14 cellular contexts compared by ENCODE assay signal in the genomic region with DNA sequence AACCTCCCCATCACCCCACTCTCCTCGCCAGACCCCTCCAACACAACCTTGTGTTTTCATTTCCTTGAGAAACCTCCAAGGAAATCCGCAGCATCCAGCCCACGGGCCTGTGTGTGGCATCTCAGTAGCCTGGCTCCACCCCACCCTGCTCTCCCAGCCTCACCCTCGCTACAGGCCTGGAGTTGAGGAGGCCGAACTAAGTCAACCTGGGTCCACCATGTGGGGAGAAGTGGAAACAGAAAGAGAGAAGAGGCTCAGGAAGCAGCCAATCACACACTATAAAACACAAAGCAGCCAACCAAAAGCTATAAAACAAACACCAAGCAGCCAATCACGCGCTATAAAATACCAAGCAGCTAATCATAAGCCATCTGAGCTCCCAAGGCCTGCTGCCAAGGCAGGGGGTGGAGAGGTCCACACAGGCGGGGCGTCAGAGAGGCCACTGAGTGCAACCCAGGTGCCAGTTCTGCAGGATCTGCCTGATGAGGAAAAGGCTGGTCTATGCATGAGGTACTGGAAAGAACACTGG.
A peak's percentile ranks its signal among the peaks of the same experiment; 100 is the strongest.
DNase-seq lines count a peak whose midpoint lies in the region; ATAC-seq, FAIRE-seq and TF ChIP-seq lines count a peak whose summit lies in the region.
"Had no signal": no experiment of that assay in that cellular context is flagged by ENCODE, and none has a peak within 500 bp of the region (broad histone marks: within the 10 kb centered on the region; RNA-seq: fewer than 3 reads in every experiment).

No MANE protein-coding gene starts in this region.

- peaks cover 25% of the 10 kb centered on the region for H3K4me1 ChIP-seq in cardiac muscle cell (ENCODE audit: low read depth)
- peaks cover 0 to 4% (median 0%) of the 10 kb centered on the region in 4 experiments; a peak in 3 of 7 replicates for H3K4me1 ChIP-seq in H1 (replicated peaks in 1 of 4; ENCODE audit: control insufficient read depth in 3 of 4, insufficient read depth in 4 of 4, low read length in 3 of 4)
- peaks cover 70% of the 10 kb centered on the region for H3K4me1 ChIP-seq in HepG2 (ENCODE audit: insufficient read depth, low read length)
- peaks cover 14 to 28% of the 10 kb centered on the region in 2 donors for H3K4me1 ChIP-seq in thyroid gland

- POLR2A ChIA-PET in H1 (lab: Charles Lee; ENCODE audit: partially characterized antibody) (interaction anchor here (0.7 kb wide), 1 partner anchor 242 kb away, joined by 3 read pairs; no protein-coding TSS in a partner anchor), HepG2 (lab: Yijun Ruan, JAX) (interaction anchor here (1.4 kb wide), 1 partner anchor 126 kb away, joined by 3 read pairs; the partner anchor contains the start of gene PEX26)

- no peak overlapping the region for H3K56ac ChIP-seq in H1 (replicated peaks; ENCODE audit: insufficient read length, low read depth, low read length)

- no peak overlapping the region; the same call in 1 of the 2 replicates for H2AK5ac ChIP-seq in H1 (ENCODE audit: low read depth, low read length)

- no peaks in the 10 kb centered on the region for H3K23me2 ChIP-seq in H1 (ENCODE audit: low read depth, low read length)

- peaks cover 22% of the 10 kb centered on the region for H3K79me1 ChIP-seq in H1 (ENCODE audit: low read depth, low read length)

- no peaks in the 10 kb centered on the region for H3K9me3 ChIP-seq in cardiac muscle cell (ENCODE audit: low read depth)
- H3K9me3 ChIP-seq in H1 (ENCODE audit: insufficient read depth in 2 of 2, low read depth in 1 of 2, low read length in 1 of 2) = no peaks in the 10 kb centered on the region
- no peaks in the 10 kb centered on the region for H3K9me3 ChIP-seq in HepG2 (ENCODE audit: low read length)
- no peaks in the 10 kb centered on the region for H3K9me3 ChIP-seq in thyroid gland
- H3K9me3 ChIP-seq: esophagus squamous epithelium had no signal

- in situ Hi-C loops in HepG2 (cut with HindIII; ENCODE audit: extremely low pct_ligation_motif_present, low pct_unique_long_range_greater_than_20kb) = no loop called here

- no peak overlapping the region for H2BK12ac ChIP-seq in H1 (ENCODE audit: low read depth, low read length)

- TF ChIP-seq CTCF in cardiac muscle cell (IDR thresholded peaks at IDR 0.05; ENCODE audit: low read depth, low read length) = no peak
- TF ChIP-seq CTCF in H1 (IDR thresholded peaks at IDR 0.05; ENCODE audit: control extremely low read depth in 1 of 3, insufficient read depth in 1 of 3, low read depth in 1 of 3, low read length in 3 of 3) = no peak
- TF ChIP-seq CTCF in HepG2 (CRISPR knock-in tag; IDR thresholded peaks at IDR 0.05) = no peak
- peak in 2 of 6 experiments; percentile 12 to 28 for TF ChIP-seq CTCF in thyroid gland (IDR thresholded peaks at IDR 0.05)
- no peak for TF ChIP-seq CTCF in GM20000 (IDR thresholded peaks at IDR 0.05; ENCODE audit: extremely low read depth, missing control alignments)

- no peak overlapping the region for H4K5ac ChIP-seq in H1 (ENCODE audit: insufficient read length, low read depth, low read length)

- no peak overlapping the region for H4K91ac ChIP-seq in H1 (replicated peaks; ENCODE audit: insufficient read length, low read length)

- TF ChIP-seq POLR2A in H1 (IDR thresholded peaks at IDR 0.05; ENCODE audit: control extremely low read depth in 1 of 2, low read depth in 2 of 2, low read length in 2 of 2) = no peak
- no peak for TF ChIP-seq POLR2A in HepG2 (IDR thresholded peaks at IDR 0.05; ENCODE audit: insufficient read depth in 1 of 2, low read depth in 2 of 2, low read length in 2 of 2)
- TF ChIP-seq POLR2A in thyroid gland (IDR thresholded peaks at IDR 0.05) = no peak

- H3K36me3 ChIP-seq in cardiac muscle cell (no peaks in the 10 kb centered on the region), H1 (ENCODE audit: control insufficient read depth in 2 of 4, insufficient read depth in 4 of 4, low read length in 3 of 4) (no peaks in the 10 kb centered on the region), HepG2 (replicated peaks in 1 of 2; ENCODE audit: control insufficient read depth in 1 of 2, insufficient read depth in 2 of 2, low read length in 2 of 2) (peaks cover 0 to 3% of the 10 kb centered on the region in 2 experiments; a peak in 1 of 5 replicates), thyroid gland (no peaks in the 10 kb centered on the region)
- H3K36me3 ChIP-seq: esophagus squamous epithelium had no signal

- peak overlapping the region; percentile 7; the same call in 1 of the 2 replicates for H4K8ac ChIP-seq in H1 (ENCODE audit: extremely low read depth, insufficient read depth, low read length)

- no peak overlapping the region for H3K4me2 ChIP-seq in H1 (ENCODE audit: insufficient read depth in 1 of 2, low read depth in 2 of 2, low read length in 2 of 2)
- peak overlapping the region; percentile 41; the same call in 1 of the 2 replicates for H3K4me2 ChIP-seq in HepG2 (ENCODE audit: low read depth, low read length)

- no peaks in the 10 kb centered on the region for H3K27me3 ChIP-seq in cardiac muscle cell
- no peaks in the 10 kb centered on the region for H3K27me3 ChIP-seq in H1 (replicated peaks in 1 of 4; ENCODE audit: control insufficient read depth in 3 of 4, extremely low read depth in 1 of 4, insufficient read depth in 3 of 4, low read length in 3 of 4)
- H3K27me3 ChIP-seq in HepG2 (ENCODE audit: control insufficient read depth in 1 of 2, insufficient read depth in 2 of 2, low read length in 2 of 2) = no peaks in the 10 kb centered on the region
- no peaks in the 10 kb centered on the region for H3K27me3 ChIP-seq in thyroid gland
- H3K27me3 ChIP-seq: esophagus squamous epithelium had no signal

- no peak overlapping the region for H3K23ac ChIP-seq in H1 (ENCODE audit: insufficient read length)

- H3K79me2 ChIP-seq in H1 (ENCODE audit: control insufficient read depth in 1 of 2, insufficient read depth in 2 of 2, low read length in 2 of 2) (peaks cover 3 to 54% of the 10 kb centered on the region in 2 experiments; a peak in 2 of 4 replicates), HepG2 (ENCODE audit: insufficient read depth, low read length) (peaks cover 65% of the 10 kb centered on the region)

- FAIRE-seq in H1 (lab: Jason Lieb, UNC) (no peak), HepG2 (lab: Jason Lieb, UNC) (no peak)
- FAIRE-seq: GM19239 had no signal

- H2BK120ac ChIP-seq in H1 (replicated peaks; ENCODE audit: low read depth, low read length) = no peak overlapping the region

- TF ChIP-seq RAD21 in H1 (IDR thresholded peaks at IDR 0.05 in 1 of 2, conservative IDR thresholded peaks at IDR 0.05 in 1 of 2; ENCODE audit: low read depth in 2 of 2, low read length in 2 of 2) (no peak), HepG2 (CRISPR knock-in tag; IDR thresholded peaks at IDR 0.05) (no peak)

- H2BK15ac ChIP-seq in H1 (ENCODE audit: low read length) = no peak overlapping the region

- 89% methylated on average over 9 of the region's 9 CpGs; no CpG with 5 or more reads in 1 of the 2 experiments for WGBS in H1 (ENCODE audit: extremely low coverage in 1 of 2, insufficient coverage in 1 of 2, insufficient read length in 1 of 2, insufficient replicate concordance in 2 of 2, low coverage in 1 of 2, low lambda C conversion rate in 2 of 2, missing lambda C conversion rate in 1 of 2), 2 experiments
- WGBS in HepG2 (ENCODE audit: low lambda C conversion rate) = 90% methylated on average over 9 of the region's 9 CpGs
- 57 to 72% methylated on average over 9 of the region's 9 CpGs for WGBS in thyroid gland, 2 donors

- no peak; the same call in 1 of the 3 replicates for ATAC-seq in HepG2
- no peak for ATAC-seq in GM18867 (IDR thresholded peaks at IDR 0.05; ENCODE audit: unreplicated experiment)

- no peak for TF ChIP-seq EP300 in H1 (IDR thresholded peaks at IDR 0.05; ENCODE audit: borderline replicate concordance in 1 of 2, low read depth in 2 of 2, low read length in 2 of 2)
- TF ChIP-seq EP300 in HepG2 (IDR thresholded peaks at IDR 0.05; ENCODE audit: low read depth in 2 of 2, low read length in 2 of 2) = no peak
- TF ChIP-seq EP300 in HepG2 (CRISPR knock-in tag; IDR thresholded peaks at IDR 0.05; ENCODE audit: borderline replicate concordance) = no peak

- H3K4ac ChIP-seq in H1 (replicated peaks; ENCODE audit: insufficient read length, low read depth, low read length) = no peak overlapping the region

- BruUV-seq in HepG2 (replicated peaks; lab: Mats Ljungman, UMichigan) = no TSS peak

- CTCF ChIA-PET in H1 (lab: Charles Lee; ENCODE audit: partially characterized antibody) (no interaction called here), HepG2 (lab: Yijun Ruan, JAX; ENCODE audit: low intra/inter-chr PET ratio, low total read pairs) (no interaction called here)

- H4K20me1 ChIP-seq in H1 (replicated peaks in 1 of 2; ENCODE audit: control insufficient read depth in 1 of 2, insufficient read depth in 2 of 2, low read length in 2 of 2) (peaks cover 0 to 16% of the 10 kb centered on the region in 2 experiments), HepG2 (ENCODE audit: insufficient read depth, low read length) (no peaks in the 10 kb centered on the region)

- H3K27ac ChIP-seq in cardiac muscle cell (peak overlapping the region; percentile 54), H1 (ENCODE audit: low read depth, low read length) (no peak overlapping the region), HepG2 (ENCODE audit: extremely low read length, insufficient read depth, low read length) (peak overlapping the region; percentile 37), thyroid gland (peak overlapping the region; percentile 4 to 21 (median 4))
- H3K27ac ChIP-seq: esophagus squamous epithelium had no signal

- H2AFZ ChIP-seq in H1 (ENCODE audit: low read length) (no peak overlapping the region), HepG2 (ENCODE audit: low read length) (no peak overlapping the region)

- no peak overlapping the region for H2BK5ac ChIP-seq in H1 (ENCODE audit: low read depth, low read length)

- no peak overlapping the region for H3K14ac ChIP-seq in H1 (ENCODE audit: insufficient read length)

- no peak overlapping the region for H2BK20ac ChIP-seq in H1 (ENCODE audit: low read length)

- intact Hi-C loops in cardiac septum (cut with DNase I) = no loop called here
- intact Hi-C loops in HepG2 (cut with micrococcal nuclease; ENCODE audit: unreplicated experiment) = loop anchor here (5.0 to 10.0 kb wide), 2 partner anchors 50 to 58 kb away; no protein-coding TSS in a partner anchor
- intact Hi-C loops in thyroid gland (cut with DNase I) = no loop called here

- DNase-seq in cardiac muscle cell (ENCODE audit: low read depth in 1 of 2, low spot score in 1 of 2) (no peak), cardiac septum (ENCODE audit: low spot score) (no peak), H1 (ENCODE audit: low read depth in 1 of 2, low spot score in 2 of 2) (no peak), HepG2 (ENCODE audit: low spot score) (no peak), thyroid gland (peak; percentile 83 to 92), GM20000 (ENCODE audit: low spot score) (no peak), T-helper 1 cell (no peak)
- DNase-seq: activated effector memory CD4-positive, alpha-beta T cell treated with Interleukin-2 at 50 U/mL for 16 hours; esophagus squamous epithelium; hippocampal formation; NCI-H2171; stimulated activated CD4-positive, alpha-beta T cell treated with anti-CD3 and anti-CD28 coated beads, Interleukin-4, amount 100 ng/mL, for 4 hours had no signal

- H3K9ac ChIP-seq in H1 (replicated peaks in 1 of 4; ENCODE audit: extremely low read depth in 1 of 4, low read depth in 3 of 4, low read length in 3 of 4) (no peak overlapping the region), HepG2 (ENCODE audit: insufficient read depth, low read depth, low read length) (no peak overlapping the region)

- no peak overlapping the region for H3K18ac ChIP-seq in H1 (ENCODE audit: extremely low read depth, low read length)

- H3K4me3 ChIP-seq in cardiac muscle cell (no peak overlapping the region), H1 (ENCODE audit: extremely low read depth in 1 of 4, insufficient read depth in 2 of 4, low read depth in 3 of 4, low read length in 4 of 4) (no peak overlapping the region), HepG2 (replicated peaks in 1 of 3; ENCODE audit: insufficient read depth in 1 of 3, low read depth in 2 of 3, low read length in 3 of 3) (no peak overlapping the region), thyroid gland (replicated peaks in 1 of 3) (no peak overlapping the region)
- H3K4me3 ChIP-seq: esophagus squamous epithelium had no signal

Comparison
In these comparisons a context has a peak if more than half of its experiments do, and no peak if none do; other contexts are left out.
1. DNase-seq: peak in thyroid gland (2 of 2); none in cardiac muscle cell (0 of 2), cardiac septum (single experiment), H1 (0 of 2), HepG2 (single experiment), GM20000 (single experiment) and T-helper 1 cell (0 of 5).